ENCODE assay signal across 18 cellular contexts in genomic region chr3:58394339-58394738, GRCh38.
"Had no signal": no experiment of that assay in that cellular context is flagged by ENCODE, and none has a peak within 500 bp of the region (broad histone marks: within the 10 kb centered on the region; RNA-seq: fewer than 3 reads in every experiment).

No MANE protein-coding gene starts in this region.

- H3K27me3 ChIP-seq: colonic mucosa, sigmoid colon, upper lobe of right lung had no signal

- H3K4me3 ChIP-seq: colonic mucosa, lower lobe of right lung, sigmoid colon, upper lobe of right lung had no signal

- H3K27ac ChIP-seq: colonic mucosa, lower lobe of right lung, parathyroid adenoma, sigmoid colon, upper lobe of right lung had no signal

- H3K4me1 ChIP-seq: colonic mucosa had no signal

- H3K4me3 Mint-ChIP-seq: activated naive CD8-positive, alpha-beta T cell treated with anti-CD3 and anti-CD28 coated beads for 36 hours; activated T-helper 17 cell treated with anti-CD3 and anti-CD28 coated beads, Interleukin-2, amount 50 U/mL, for 72 hours; brain; natural killer cell; stimulated activated memory B cell treated with anti-CD40 and anti-IgM and Interleukin-4, amounts not matched to agents 10 μg/mL and 1 μg/mL and 100 μg/mL, for 72 hours had no signal

- H3K27me3 Mint-ChIP-seq: activated naive CD8-positive, alpha-beta T cell treated with anti-CD3 and anti-CD28 coated beads for 36 hours; activated T-helper 17 cell treated with anti-CD3 and anti-CD28 coated beads, Interleukin-2, amount 50 U/mL, for 72 hours; brain; stimulated activated memory B cell treated with anti-CD40 and anti-IgM and Interleukin-4, amounts not matched to agents 10 μg/mL and 1 μg/mL and 100 μg/mL, for 72 hours had no signal

- H3K9me3 Mint-ChIP-seq: activated naive CD8-positive, alpha-beta T cell treated with anti-CD3 and anti-CD28 coated beads for 36 hours; activated T-helper 17 cell treated with anti-CD3 and anti-CD28 coated beads, Interleukin-2, amount 50 U/mL, for 72 hours; brain; natural killer cell; stimulated activated memory B cell treated with anti-CD40 and anti-IgM and Interleukin-4, amounts not matched to agents 10 μg/mL and 1 μg/mL and 100 μg/mL, for 72 hours had no signal

- H3K36me3 ChIP-seq: colonic mucosa had no signal

- H3K4me1 Mint-ChIP-seq: activated naive CD8-positive, alpha-beta T cell treated with anti-CD3 and anti-CD28 coated beads for 36 hours; activated T-helper 17 cell treated with anti-CD3 and anti-CD28 coated beads, Interleukin-2, amount 50 U/mL, for 72 hours; natural killer cell; stimulated activated memory B cell treated with anti-CD40 and anti-IgM and Interleukin-4, amounts not matched to agents 10 μg/mL and 1 μg/mL and 100 μg/mL, for 72 hours had no signal

- H3K27ac Mint-ChIP-seq: activated naive CD8-positive, alpha-beta T cell treated with anti-CD3 and anti-CD28 coated beads for 36 hours; activated T-helper 17 cell treated with anti-CD3 and anti-CD28 coated beads, Interleukin-2, amount 50 U/mL, for 72 hours; brain; stimulated activated memory B cell treated with anti-CD40 and anti-IgM and Interleukin-4, amounts not matched to agents 10 μg/mL and 1 μg/mL and 100 μg/mL, for 72 hours had no signal

- H3K9ac ChIP-seq: parathyroid adenoma had no signal

- DNase-seq: activated CD4-positive, alpha-beta T cell treated with anti-CD3 and anti-CD28 coated beads for 1 hour; activated CD4-positive, alpha-beta T cell treated with anti-CD3 and anti-CD28 coated beads, Interleukin-2, amount 50 U/mL, for 48 hours; activated naive CD4-positive, alpha-beta T cell; activated naive CD8-positive, alpha-beta T cell treated with anti-CD3 and anti-CD28 coated beads for 36 hours; activated T-cell treated with anti-CD3 and anti-CD28 coated beads, Interleukin-2, amount 50 U/mL, for 1 hour; amniotic stem cell; caudate nucleus; colonic mucosa; erythroblast; lower lobe of right lung; natural killer cell; sigmoid colon; stimulated activated CD4-positive, alpha-beta T cell treated with anti-CD3 and anti-CD28 coated beads, Interleukin-4, amount 100 ng/mL, for 4 hours; upper lobe of right lung had no signal

- H3K9me3 ChIP-seq: colonic mucosa, lower lobe of right lung, sigmoid colon, upper lobe of right lung had no signal

- H2AFZ ChIP-seq: parathyroid adenoma had no signal
